In genomic region chr10:33155720-33156638, GRCh38 we compare ENCODE assay signal across 1 cellular context.
TF ChIP-seq lines count a peak whose summit lies in the region.

No MANE protein-coding gene starts in this region.

TF ChIP-seq in HepG2, 621 proteins besides CTCF, POLR2A, EP300 and RAD21 (continued from another document and continues in another):
- TF ChIP-seq ZNF18 (CRISPR knock-in tag; IDR thresholded peaks at IDR 0.05; ENCODE audit: insufficient replicate concordance) (no peak), ZBTB46 (CRISPR knock-in tag; IDR thresholded peaks at IDR 0.05; ENCODE audit: borderline replicate concordance) (no peak), ZNF263 (CRISPR knock-in tag; IDR thresholded peaks at IDR 0.05) (no peak), POLR2AphosphoS5 (IDR thresholded peaks at IDR 0.05; ENCODE audit: low read depth, low read length) (no peak), NR3C1 (CRISPR knock-in tag; IDR thresholded peaks at IDR 0.05) (no peak), HNF4A (CRISPR knock-in tag; IDR thresholded peaks at IDR 0.05) (peak; percentile 82), EED (CRISPR knock-in tag; IDR thresholded peaks at IDR 0.05) (no peak), SNAI1 (CRISPR knock-in tag; IDR thresholded peaks at IDR 0.05; ENCODE audit: borderline replicate concordance) (no peak), ZNF333 (CRISPR knock-in tag; IDR thresholded peaks at IDR 0.05; ENCODE audit: borderline replicate concordance) (no peak), STAG1 (CRISPR knock-in tag; IDR thresholded peaks at IDR 0.05) (peak; percentile 74), ZNF607 (CRISPR knock-in tag; IDR thresholded peaks at IDR 0.05; ENCODE audit: borderline replicate concordance) (no peak; the same call in 1 of the 2 replicates), ZNF326 (CRISPR knock-in tag; IDR thresholded peaks at IDR 0.05; ENCODE audit: borderline replicate concordance) (no peak), KAT7 (CRISPR knock-in tag; IDR thresholded peaks at IDR 0.05; ENCODE audit: borderline replicate concordance) (0 out of 2 replicates have a peak, but pooled peaks have one; percentile 61), SRSF4 (IDR thresholded peaks at IDR 0.05; ENCODE audit: low read depth, low read length, poor library complexity, severe bottlenecking) (no peak), THYN1 (CRISPR knock-in tag; IDR thresholded peaks at IDR 0.05; ENCODE audit: borderline replicate concordance, low read depth) (no peak), XBP1 (CRISPR knock-in tag; IDR thresholded peaks at IDR 0.05) (no peak), ZNF749 (CRISPR knock-in tag; IDR thresholded peaks at IDR 0.05; ENCODE audit: borderline replicate concordance) (0 out of 2 replicates have a peak, but pooled peaks have one; percentile 55), ZNF382 (CRISPR knock-in tag; IDR thresholded peaks at IDR 0.05; ENCODE audit: borderline replicate concordance) (no peak), TEAD2 (CRISPR knock-in tag; IDR thresholded peaks at IDR 0.05) (no peak), KLF13 (CRISPR knock-in tag; IDR thresholded peaks at IDR 0.05) (no peak), EEA1 (CRISPR knock-in tag; IDR thresholded peaks at IDR 0.05; ENCODE audit: borderline replicate concordance) (no peak), HHEX (CRISPR knock-in tag; IDR thresholded peaks at IDR 0.05) (peak; percentile 97), DBP (CRISPR knock-in tag; IDR thresholded peaks at IDR 0.05; ENCODE audit: not compliant biosample characterization) (no peak), ZNF224 (CRISPR knock-in tag; IDR thresholded peaks at IDR 0.05) (no peak), ZUFSP (CRISPR knock-in tag; IDR thresholded peaks at IDR 0.05; ENCODE audit: borderline replicate concordance) (no peak), DZIP1 (CRISPR knock-in tag; IDR thresholded peaks at IDR 0.05) (no peak), PBX2 (CRISPR knock-in tag; IDR thresholded peaks at IDR 0.05) (no peak), HCFC1 (IDR thresholded peaks at IDR 0.05; ENCODE audit: low read depth, low read length) (no peak), ELF1 (CRISPR knock-in tag; IDR thresholded peaks at IDR 0.05) (peak; percentile 71; the same call in 1 of the 2 replicates), ZNF781 (CRISPR knock-in tag; IDR thresholded peaks at IDR 0.05; ENCODE audit: borderline replicate concordance, not compliant biosample characterization) (no peak), NRL (CRISPR knock-in tag; IDR thresholded peaks at IDR 0.05; ENCODE audit: borderline replicate concordance) (no peak), RNF219 (CRISPR knock-in tag; IDR thresholded peaks at IDR 0.05) (peak; percentile 96), ZNF75D (CRISPR knock-in tag; IDR thresholded peaks at IDR 0.05; ENCODE audit: borderline replicate concordance) (no peak), SOX6 (IDR thresholded peaks at IDR 0.05) (no peak), SOX6 (CRISPR knock-in tag; IDR thresholded peaks at IDR 0.05) (peak; percentile 97), GTF3A (CRISPR knock-in tag; conservative IDR thresholded peaks at IDR 0.05) (no peak), ATF3 (CRISPR knock-in tag; IDR thresholded peaks at IDR 0.05) (peak; percentile 80), GMEB1 (CRISPR knock-in tag; IDR thresholded peaks at IDR 0.05; ENCODE audit: borderline replicate concordance) (peak; percentile 64; the same call in 1 of the 2 replicates), SUZ12 (IDR thresholded peaks at IDR 0.05; ENCODE audit: low read depth, low read length) (no peak), HDAC2 (CRISPR knock-in tag; IDR thresholded peaks at IDR 0.05) (peak; percentile 99), ZNF792 (CRISPR knock-in tag; IDR thresholded peaks at IDR 0.05) (peak; percentile 89), HNRNPK (IDR thresholded peaks at IDR 0.05; ENCODE audit: low read depth, low read length, poor library complexity, severe bottlenecking) (no peak), GMEB2 (CRISPR knock-in tag; IDR thresholded peaks at IDR 0.05; ENCODE audit: low read depth) (no peak), DNMT3B (CRISPR knock-in tag; conservative IDR thresholded peaks at IDR 0.05) (0 out of 2 replicates have a peak, but pooled peaks have one; percentile 73), ZNF234 (CRISPR knock-in tag; conservative IDR thresholded peaks at IDR 0.05) (no peak), ZNF746 (CRISPR knock-in tag; IDR thresholded peaks at IDR 0.05) (no peak; the same call in 1 of the 2 replicates), FOXK2 (IDR thresholded peaks at IDR 0.05) (peak; percentile 89), ZNF747 (CRISPR knock-in tag; IDR thresholded peaks at IDR 0.05; ENCODE audit: borderline replicate concordance) (peak; percentile 70; the same call in 1 of the 2 replicates), AGO2 (optimal IDR thresholded peaks at IDR 0.05; ENCODE audit: low read depth, low read length) (no peak), TCF7L2 (IDR thresholded peaks at IDR 0.05; ENCODE audit: low read depth, low read length) (no peak), NAIF1 (CRISPR knock-in tag; IDR thresholded peaks at IDR 0.05; ENCODE audit: borderline replicate concordance) (0 out of 2 replicates have a peak, but pooled peaks have one; percentile 78)
